8 cellular contexts compared by ENCODE assay signal in genomic region chr17:382644-383533, GRCh38. TPM values are rescaled to one million over a fixed set of nuclear protein-coding genes. Genes with fewer than 3 reads are reported as not detected.
DNase-seq lines count a peak whose midpoint lies in the region; ATAC-seq and TF ChIP-seq lines count a peak whose summit lies in the region.

No MANE protein-coding gene starts in this region.

- CTCF ChIA-PET in AG04450 (lab: Charles Lee) (no interaction called here), HEK293 (lab: Yijun Ruan, JAX) (interaction anchor here (0.7 to 1.1 kb wide), 2 partner anchors 41 to 333 kb away, joined by 3 to 5 read pairs; no protein-coding TSS in a partner anchor)

- H3K79me1 ChIP-seq in mesenchymal stem cell (replicated peaks; ENCODE audit: low read length, poor library complexity, severe bottlenecking): peaks cover 4% of the 10 kb centered on the region

- H3K4me2 ChIP-seq in mesenchymal stem cell (ENCODE audit: low read length, poor library complexity, severe bottlenecking): peak overlapping the region; percentile 40

- no peak overlapping the region for H3K9ac ChIP-seq in mesenchymal stem cell (ENCODE audit: low read length)

- H3K4me3 Mint-ChIP-seq in activated T-cell treated with anti-CD3 and anti-CD28 coated beads, Interleukin-2, amount 50 U/mL, for 4 hours: no peak overlapping the region

- intact Hi-C loops in body of pancreas (cut with DNase I): loop anchor here (5.0 kb wide), 1 partner anchor 66 kb away; no protein-coding TSS in a partner anchor

- DNase-seq in AG04450 (ENCODE audit: low read depth, low spot score): peak; percentile 37
- DNase-seq in body of pancreas: peak in 3 of 4 donors; percentile 51 to 59 (median 55)
- peak; percentile 97 for DNase-seq in mesenchymal stem cell
- no peak for DNase-seq in COR-L47 (lab: John Stamatoyannopoulos, UW)
- DNase-seq in activated T-cell treated with anti-CD3 and anti-CD28 coated beads, Interleukin-2, amount 50 U/mL, for 4 hours: no peak

- H4K91ac ChIP-seq in mesenchymal stem cell (ENCODE audit: low read length): no peak overlapping the region

- H2BK120ac ChIP-seq in mesenchymal stem cell (ENCODE audit: low read depth, low read length): no peak overlapping the region

- no peak overlapping the region for H3K14ac ChIP-seq in mesenchymal stem cell (ENCODE audit: low read length in 2 of 2)

- H3K4me1 Mint-ChIP-seq in activated T-cell treated with anti-CD3 and anti-CD28 coated beads, Interleukin-2, amount 50 U/mL, for 4 hours (ENCODE audit: low read depth): peaks cover 15% of the 10 kb centered on the region

- TF ChIP-seq CTCF in AG04450 (IDR thresholded peaks at IDR 0.05; ENCODE audit: low read depth, low read length): no peak
- no peak for TF ChIP-seq CTCF in HEK293 (tag by site-specific recombination; IDR thresholded peaks at IDR 0.05)
- no peak for TF ChIP-seq CTCF in body of pancreas (IDR thresholded peaks at IDR 0.05)

- WGBS in body of pancreas, 2 donors: 57 to 64% methylated on average over 13 of the region's 13 CpGs
- 33% methylated on average over 11 of the region's 13 CpGs for WGBS in mesenchymal stem cell

- peak overlapping the region; percentile 21 for H2AK5ac ChIP-seq in mesenchymal stem cell (ENCODE audit: low read length, severe bottlenecking)

- peak overlapping the region; percentile 23 to 85 for H3K18ac ChIP-seq in mesenchymal stem cell (ENCODE audit: low read depth in 1 of 2, low read length in 2 of 2)

- H3K36me3 Mint-ChIP-seq in activated T-cell treated with anti-CD3 and anti-CD28 coated beads, Interleukin-2, amount 50 U/mL, for 4 hours (ENCODE audit: insufficient read depth): no peaks in the 10 kb centered on the region

- H3K27me3 ChIP-seq in AG04450 (ENCODE audit: control insufficient read depth, insufficient read depth, low read length): peaks cover 13% of the 10 kb centered on the region
- H3K27me3 ChIP-seq in body of pancreas: no peaks in the 10 kb centered on the region
- peaks cover 0 to 58% of the 10 kb centered on the region in 2 experiments for H3K27me3 ChIP-seq in mesenchymal stem cell (ENCODE audit: control insufficient read depth in 1 of 2, insufficient read depth in 1 of 2, low read length in 2 of 2)

- peak overlapping the region in 1 of 2 experiments; percentile 81 for H2BK12ac ChIP-seq in mesenchymal stem cell (ENCODE audit: low read length in 2 of 2)

- no peak overlapping the region for H2AFZ ChIP-seq in mesenchymal stem cell (ENCODE audit: low read depth, low read length)

- H3K4me3 ChIP-seq in AG04450 (ENCODE audit: low read depth, low read length): no peak overlapping the region
- no peak overlapping the region for H3K4me3 ChIP-seq in HEK293 (ENCODE audit: low read depth, low read length)
- no peak overlapping the region for H3K4me3 ChIP-seq in body of pancreas
- H3K4me3 ChIP-seq in mesenchymal stem cell (ENCODE audit: insufficient read depth in 1 of 2, low read depth in 1 of 2, low read length in 2 of 2): no peak overlapping the region

- H3K27ac ChIP-seq in AG04450 (ENCODE audit: low read depth, low read length) (no peak overlapping the region), HEK293 (ENCODE audit: extremely low read depth, low read depth, low read length) (no peak overlapping the region), body of pancreas (no peak overlapping the region), mesenchymal stem cell (ENCODE audit: low read length, poor library complexity, severe bottlenecking) (peak overlapping the region; percentile 61)

- peak overlapping the region in 1 of 2 experiments; percentile 52 for H3K4ac ChIP-seq in mesenchymal stem cell (ENCODE audit: low read depth in 1 of 2, low read length in 2 of 2)

- H3K4me1 ChIP-seq in HEK293 (ENCODE audit: control insufficient read depth, insufficient read depth, low read length) (peaks cover 7% of the 10 kb centered on the region; the same call in 1 of the 2 replicates), body of pancreas (peaks cover 24% of the 10 kb centered on the region), mesenchymal stem cell (ENCODE audit: control insufficient read depth, insufficient read depth, low read depth, low read length) (peaks cover 35% of the 10 kb centered on the region)

- ATAC-seq in body of pancreas: no peak
- ATAC-seq in HG03045 (IDR thresholded peaks at IDR 0.05; ENCODE audit: unreplicated experiment): no peak
- ATAC-seq in activated T-cell treated with anti-CD3 and anti-CD28 coated beads, Interleukin-2, amount 50 U/mL, for 4 hours: no peak
- ATAC-seq in GM18505 (IDR thresholded peaks at IDR 0.05; ENCODE audit: unreplicated experiment): no peak

- H3K27me3 Mint-ChIP-seq in activated T-cell treated with anti-CD3 and anti-CD28 coated beads, Interleukin-2, amount 50 U/mL, for 4 hours (ENCODE audit: low read depth): peaks cover 3% of the 10 kb centered on the region

- H3K9me3 Mint-ChIP-seq in activated T-cell treated with anti-CD3 and anti-CD28 coated beads, Interleukin-2, amount 50 U/mL, for 4 hours: no peaks in the 10 kb centered on the region

- POLR2A ChIA-PET in AG04450 (lab: Yijun Ruan, JAX): no interaction called here
- POLR2A ChIA-PET in HEK293 (lab: Yijun Ruan, JAX): interaction anchor here (0.9 kb wide), 1 partner anchor 186 kb away, joined by 3 read pairs; no protein-coding TSS in a partner anchor

- H3K9me3 ChIP-seq in AG04450 (ENCODE audit: control insufficient read depth, insufficient read depth, low read length) (no peaks in the 10 kb centered on the region; the same call in 1 of the 2 replicates), HEK293 (ENCODE audit: control insufficient read depth, insufficient read depth, low read depth, low read length) (no peaks in the 10 kb centered on the region), body of pancreas (no peaks in the 10 kb centered on the region), mesenchymal stem cell (ENCODE audit: control insufficient read depth, low read length) (peaks cover 2% of the 10 kb centered on the region)

- no peak overlapping the region for H2BK15ac ChIP-seq in mesenchymal stem cell (ENCODE audit: low read depth, poor library complexity, severe bottlenecking)

- TF ChIP-seq POLR2A in body of pancreas (IDR thresholded peaks at IDR 0.05) (no peak), GM18505 (IDR thresholded peaks at IDR 0.05; ENCODE audit: borderline replicate concordance, extremely low read depth, insufficient read depth, insufficient read length) (no peak)

- H4K8ac ChIP-seq in mesenchymal stem cell (ENCODE audit: low read length): no peak overlapping the region

- no peak overlapping the region for H3K23ac ChIP-seq in mesenchymal stem cell (ENCODE audit: low read length in 2 of 2)

- no peak overlapping the region for H2BK5ac ChIP-seq in mesenchymal stem cell (ENCODE audit: low read depth, low read length, poor library complexity, severe bottlenecking)

- H3K36me3 ChIP-seq in HEK293 (ENCODE audit: control insufficient read depth in 2 of 2, insufficient read depth in 1 of 2, low read length in 2 of 2): no peaks in the 10 kb centered on the region
- H3K36me3 ChIP-seq in body of pancreas (replicated peaks in 1 of 2; ENCODE audit: insufficient read depth in 1 of 2, low read depth in 2 of 2): no peaks in the 10 kb centered on the region
- H3K36me3 ChIP-seq in mesenchymal stem cell (ENCODE audit: control insufficient read depth in 1 of 2, insufficient read depth in 2 of 2, low read depth in 1 of 2, low read length in 2 of 2): peaks cover 0 to 6% of the 10 kb centered on the region in 2 experiments

TF ChIP-seq in HEK293, 187 proteins besides CTCF, POLR2A, EP300 and RAD21:
- peak; percentile 6; the same call in 1 of the 2 replicates for TF ChIP-seq ZIC2 (tag by site-specific recombination; IDR thresholded peaks at IDR 0.05)
- TF ChIP-seq ZNF768 (tag by site-specific recombination; IDR thresholded peaks at IDR 0.05): peak; percentile 76; the same call in 1 of the 2 replicates
- TF ChIP-seq YY2 (tag by site-specific recombination; IDR thresholded peaks at IDR 0.05): no peak
- TF ChIP-seq ZNF560 (tag by site-specific recombination; IDR thresholded peaks at IDR 0.05; ENCODE audit: borderline replicate concordance): no peak
- TF ChIP-seq GLIS1 (tag by site-specific recombination; IDR thresholded peaks at IDR 0.05): peak; percentile 52
- no peak for TF ChIP-seq ZBTB1 (tag by site-specific recombination; IDR thresholded peaks at IDR 0.05)

RNA-seq across cellular contexts. Expression of gene RPH3AL, which starts 30.3 kb away (rescaled TPM):
- polyA plus RNA-seq in AG04450 (2011; rRNA removed): 1.3 and 1.5 TPM in 2 replicates
- polyA minus RNA-seq in AG04450 (2011; rRNA and poly(A)+ RNA removed): 0.46 and 1.8 TPM in 2 replicates
- 10 to 100 TPM; 77.1 to 89.5 TPM for total RNA-seq in body of pancreas
- 4.0 TPM for polyA plus RNA-seq in mesenchymal stem cell (2013, experiment 1 of 2)
- 3.6 TPM for polyA plus RNA-seq in mesenchymal stem cell (2013, experiment 2 of 2)
- 1 to 10 TPM; 1.3 to 2.2 (median 1.9) TPM for total RNA-seq in activated T-cell treated with anti-CD3 and anti-CD28 coated beads, Interleukin-2, amount 50 U/mL, for 4 hours

Comparison
In these comparisons a context has a peak if more than half of its experiments do, and no peak if none do; other contexts are left out.
1. DNase-seq: peak in AG04450 (single experiment), body of pancreas (3 of 4) and mesenchymal stem cell (single experiment); none in COR-L47 (single experiment) and activated T-cell treated with anti-CD3 and anti-CD28 coated beads, Interleukin-2, amount 50 U/mL, for 4 hours (single experiment).
2. RNA of gene RPH3AL, which starts 30.3 kb away (total RNA-seq): 77.1 to 89.5 TPM in body of pancreas; 1.3 to 2.2 TPM in activated T-cell treated with anti-CD3 and anti-CD28 coated beads, Interleukin-2, amount 50 U/mL, for 4 hours; every median in the first group is over 10 times any median in the second.